In genomic region chr17:31513731-31514427, GRCh38 we compare ENCODE assay signal across 1 cellular context.
TF ChIP-seq lines count a peak whose summit lies in the region.

No MANE protein-coding gene starts in this region.

TF ChIP-seq in WTC11, 78 proteins besides CTCF, POLR2A, EP300 and RAD21 (continued from another document):
- TF ChIP-seq, protein P1, sequence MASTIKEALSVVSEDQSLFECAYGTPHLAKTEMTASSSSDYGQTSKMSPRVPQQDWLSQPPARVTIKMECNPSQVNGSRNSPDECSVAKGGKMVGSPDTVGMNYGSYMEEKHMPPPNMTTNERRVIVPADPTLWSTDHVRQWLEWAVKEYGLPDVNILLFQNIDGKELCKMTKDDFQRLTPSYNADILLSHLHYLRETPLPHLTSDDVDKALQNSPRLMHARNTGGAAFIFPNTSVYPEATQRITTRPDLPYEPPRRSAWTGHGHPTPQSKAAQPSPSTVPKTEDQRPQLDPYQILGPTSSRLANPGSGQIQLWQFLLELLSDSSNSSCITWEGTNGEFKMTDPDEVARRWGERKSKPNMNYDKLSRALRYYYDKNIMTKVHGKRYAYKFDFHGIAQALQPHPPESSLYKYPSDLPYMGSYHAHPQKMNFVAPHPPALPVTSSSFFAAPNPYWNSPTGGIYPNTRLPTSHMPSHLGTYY (CRISPR knock-in tag; IDR thresholded peaks at IDR 0.05): no peak
- TF ChIP-seq ZNF219 (CRISPR knock-in tag; IDR thresholded peaks at IDR 0.05; ENCODE audit: borderline replicate concordance) (no peak), GABPB1 (CRISPR knock-in tag; IDR thresholded peaks at IDR 0.05) (no peak), NFYB (CRISPR knock-in tag; conservative IDR thresholded peaks at IDR 0.05; ENCODE audit: low read depth) (no peak), SMAD3 (CRISPR knock-in tag; IDR thresholded peaks at IDR 0.05; ENCODE audit: borderline replicate concordance) (no peak), ZNF425 (CRISPR knock-in tag; conservative IDR thresholded peaks at IDR 0.05) (no peak), FOXP1 (CRISPR knock-in tag; IDR thresholded peaks at IDR 0.05; ENCODE audit: borderline replicate concordance) (no peak), JAZF1 (CRISPR knock-in tag; IDR thresholded peaks at IDR 0.05) (no peak), MYBL2 (CRISPR knock-in tag; IDR thresholded peaks at IDR 0.05) (no peak), ZNF121 (CRISPR knock-in tag; IDR thresholded peaks at IDR 0.05) (no peak)
- TF ChIP-seq, protein P2, sequence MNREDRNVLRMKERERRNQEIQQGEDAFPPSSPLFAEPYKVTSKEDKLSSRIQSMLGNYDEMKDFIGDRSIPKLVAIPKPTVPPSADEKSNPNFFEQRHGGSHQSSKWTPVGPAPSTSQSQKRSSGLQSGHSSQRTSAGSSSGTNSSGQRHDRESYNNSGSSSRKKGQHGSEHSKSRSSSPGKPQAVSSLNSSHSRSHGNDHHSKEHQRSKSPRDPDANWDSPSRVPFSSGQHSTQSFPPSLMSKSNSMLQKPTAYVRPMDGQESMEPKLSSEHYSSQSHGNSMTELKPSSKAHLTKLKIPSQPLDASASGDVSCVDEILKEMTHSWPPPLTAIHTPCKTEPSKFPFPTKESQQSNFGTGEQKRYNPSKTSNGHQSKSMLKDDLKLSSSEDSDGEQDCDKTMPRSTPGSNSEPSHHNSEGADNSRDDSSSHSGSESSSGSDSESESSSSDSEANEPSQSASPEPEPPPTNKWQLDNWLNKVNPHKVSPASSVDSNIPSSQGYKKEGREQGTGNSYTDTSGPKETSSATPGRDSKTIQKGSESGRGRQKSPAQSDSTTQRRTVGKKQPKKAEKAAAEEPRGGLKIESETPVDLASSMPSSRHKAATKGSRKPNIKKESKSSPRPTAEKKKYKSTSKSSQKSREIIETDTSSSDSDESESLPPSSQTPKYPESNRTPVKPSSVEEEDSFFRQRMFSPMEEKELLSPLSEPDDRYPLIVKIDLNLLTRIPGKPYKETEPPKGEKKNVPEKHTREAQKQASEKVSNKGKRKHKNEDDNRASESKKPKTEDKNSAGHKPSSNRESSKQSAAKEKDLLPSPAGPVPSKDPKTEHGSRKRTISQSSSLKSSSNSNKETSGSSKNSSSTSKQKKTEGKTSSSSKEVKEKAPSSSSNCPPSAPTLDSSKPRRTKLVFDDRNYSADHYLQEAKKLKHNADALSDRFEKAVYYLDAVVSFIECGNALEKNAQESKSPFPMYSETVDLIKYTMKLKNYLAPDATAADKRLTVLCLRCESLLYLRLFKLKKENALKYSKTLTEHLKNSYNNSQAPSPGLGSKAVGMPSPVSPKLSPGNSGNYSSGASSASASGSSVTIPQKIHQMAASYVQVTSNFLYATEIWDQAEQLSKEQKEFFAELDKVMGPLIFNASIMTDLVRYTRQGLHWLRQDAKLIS (CRISPR knock-in tag; IDR thresholded peaks at IDR 0.05; ENCODE audit: borderline replicate concordance): no peak
- TF ChIP-seq, protein P3, sequence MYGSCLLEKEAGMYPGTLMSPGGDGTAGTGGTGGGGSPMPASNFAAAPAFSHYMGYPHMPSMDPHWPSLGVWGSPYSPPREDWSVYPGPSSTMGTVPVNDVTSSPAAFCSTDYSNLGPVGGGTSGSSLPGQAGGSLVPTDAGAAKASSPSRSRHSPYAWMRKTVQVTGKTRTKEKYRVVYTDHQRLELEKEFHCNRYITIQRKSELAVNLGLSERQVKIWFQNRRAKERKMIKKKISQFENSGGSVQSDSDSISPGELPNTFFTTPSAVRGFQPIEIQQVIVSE (CRISPR knock-in tag; IDR thresholded peaks at IDR 0.05; ENCODE audit: borderline replicate concordance): no peak
- TF ChIP-seq, protein P4, sequence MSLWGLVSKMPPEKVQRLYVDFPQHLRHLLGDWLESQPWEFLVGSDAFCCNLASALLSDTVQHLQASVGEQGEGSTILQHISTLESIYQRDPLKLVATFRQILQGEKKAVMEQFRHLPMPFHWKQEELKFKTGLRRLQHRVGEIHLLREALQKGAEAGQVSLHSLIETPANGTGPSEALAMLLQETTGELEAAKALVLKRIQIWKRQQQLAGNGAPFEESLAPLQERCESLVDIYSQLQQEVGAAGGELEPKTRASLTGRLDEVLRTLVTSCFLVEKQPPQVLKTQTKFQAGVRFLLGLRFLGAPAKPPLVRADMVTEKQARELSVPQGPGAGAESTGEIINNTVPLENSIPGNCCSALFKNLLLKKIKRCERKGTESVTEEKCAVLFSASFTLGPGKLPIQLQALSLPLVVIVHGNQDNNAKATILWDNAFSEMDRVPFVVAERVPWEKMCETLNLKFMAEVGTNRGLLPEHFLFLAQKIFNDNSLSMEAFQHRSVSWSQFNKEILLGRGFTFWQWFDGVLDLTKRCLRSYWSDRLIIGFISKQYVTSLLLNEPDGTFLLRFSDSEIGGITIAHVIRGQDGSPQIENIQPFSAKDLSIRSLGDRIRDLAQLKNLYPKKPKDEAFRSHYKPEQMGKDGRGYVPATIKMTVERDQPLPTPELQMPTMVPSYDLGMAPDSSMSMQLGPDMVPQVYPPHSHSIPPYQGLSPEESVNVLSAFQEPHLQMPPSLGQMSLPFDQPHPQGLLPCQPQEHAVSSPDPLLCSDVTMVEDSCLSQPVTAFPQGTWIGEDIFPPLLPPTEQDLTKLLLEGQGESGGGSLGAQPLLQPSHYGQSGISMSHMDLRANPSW (CRISPR knock-in tag; conservative IDR thresholded peaks at IDR 0.05; ENCODE audit: low read depth): no peak
- TF ChIP-seq, protein P5, sequence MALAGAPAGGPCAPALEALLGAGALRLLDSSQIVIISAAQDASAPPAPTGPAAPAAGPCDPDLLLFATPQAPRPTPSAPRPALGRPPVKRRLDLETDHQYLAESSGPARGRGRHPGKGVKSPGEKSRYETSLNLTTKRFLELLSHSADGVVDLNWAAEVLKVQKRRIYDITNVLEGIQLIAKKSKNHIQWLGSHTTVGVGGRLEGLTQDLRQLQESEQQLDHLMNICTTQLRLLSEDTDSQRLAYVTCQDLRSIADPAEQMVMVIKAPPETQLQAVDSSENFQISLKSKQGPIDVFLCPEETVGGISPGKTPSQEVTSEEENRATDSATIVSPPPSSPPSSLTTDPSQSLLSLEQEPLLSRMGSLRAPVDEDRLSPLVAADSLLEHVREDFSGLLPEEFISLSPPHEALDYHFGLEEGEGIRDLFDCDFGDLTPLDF (CRISPR knock-in tag; IDR thresholded peaks at IDR 0.05): no peak
